In the genomic region with DNA sequence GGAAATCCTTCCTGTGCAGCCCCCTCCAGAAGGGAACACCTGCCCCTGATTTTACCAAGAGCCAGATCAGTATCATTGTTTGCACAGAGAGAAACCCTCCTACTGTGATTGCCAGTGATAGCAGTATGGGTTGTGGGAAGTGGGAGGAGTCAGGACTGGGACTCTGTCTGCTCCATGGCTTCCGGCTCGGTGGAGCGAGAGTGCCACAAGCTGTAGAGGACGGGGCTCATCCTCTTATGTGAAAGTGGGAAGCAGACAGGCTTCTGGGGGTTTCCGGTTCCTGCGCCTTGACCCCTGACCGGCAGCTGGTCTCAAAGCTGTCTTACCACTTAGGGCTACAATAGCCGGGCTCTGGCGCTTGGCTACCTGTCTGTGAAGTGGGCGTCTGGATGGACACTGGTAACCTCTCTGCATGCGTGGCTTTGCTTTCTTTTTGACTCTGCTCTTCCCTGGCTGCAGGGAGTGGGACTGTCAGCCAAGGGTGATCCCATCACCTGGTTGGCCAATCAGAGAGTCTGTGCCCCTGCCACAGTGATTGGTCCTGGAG, we compare ENCODE assay signal across 16 cellular contexts.
DNase-seq lines count a peak whose midpoint lies in the region; ATAC-seq, FAIRE-seq and TF ChIP-seq lines count a peak whose summit lies in the region.
"Had no signal": no experiment of that assay in that cellular context is flagged by ENCODE, and none has a peak within 500 bp of the region (broad histone marks: within the 10 kb centered on the region; RNA-seq: fewer than 3 reads in every experiment).

No MANE protein-coding gene starts in this region.

- FAIRE-seq in bronchial epithelial cell (lab: Jason Lieb, UNC), result peak; percentile 66

- ATAC-seq in HG03354 (IDR thresholded peaks at IDR 0.05; ENCODE audit: poor library complexity, severe bottlenecking, unreplicated experiment) (no peak), HG02588 (IDR thresholded peaks at IDR 0.05; ENCODE audit: unreplicated experiment) (no peak), GM18861 (IDR thresholded peaks at IDR 0.05; ENCODE audit: unreplicated experiment) (no peak)
- ATAC-seq: sciatic nerve, T-cell had no signal

- no peak overlapping the region for H3K4me3 ChIP-seq in bronchial epithelial cell (ENCODE audit: low read depth, low read length)

- no peaks in the 10 kb centered on the region for H3K36me3 ChIP-seq in bronchial epithelial cell (ENCODE audit: control insufficient read depth, insufficient read depth, low read length)

- H3K27me3 ChIP-seq in bronchial epithelial cell (ENCODE audit: control insufficient read depth, insufficient read depth, low read length), result no peaks in the 10 kb centered on the region

- TF ChIP-seq CTCF in bronchial epithelial cell (IDR thresholded peaks at IDR 0.05; ENCODE audit: insufficient read depth, low read length, severe bottlenecking), result no peak

- DNase-seq in COLO668 (lab: John Stamatoyannopoulos, UW; ENCODE audit: unreplicated experiment) (peak; percentile 80), NCI-H1092 treated with DMSO at 0.1 percent for 48 hours (lab: John Stamatoyannopoulos, UW) (peak; percentile 71), NCI-H345 treated with DMSO at 0.1 percent for 48 hours (lab: John Stamatoyannopoulos, UW; ENCODE audit: unreplicated experiment) (peak; percentile 81), bronchial epithelial cell (ENCODE audit: low read depth) (no peak), NOMO-1 treated with dmso at 0.1 percent for 144 hours (lab: John Stamatoyannopoulos, UW; ENCODE audit: unreplicated experiment) (no peak)
- DNase-seq: activated CD4-positive, CD25-positive, alpha-beta regulatory T cell treated with anti-CD3 and anti-CD28 coated beads, Interleukin-2, amount 50 U/mL, for 72 hours; activated T-cell treated with anti-CD3 and anti-CD28 coated beads, Interleukin-2, amount 50 U/mL, for 24 hours; anterior cingulate cortex; H9; OCI-M1; stimulated activated CD4-positive, alpha-beta T cell treated with anti-CD3 and anti-CD28 coated beads, Interleukin-4, amount 100 ng/mL, for 24 hours; T-cell had no signal

Comparison
In these comparisons a context has a peak if more than half of its experiments do, and no peak if none do; other contexts are left out.
1. DNase-seq: peak in COLO668 (single experiment), NCI-H1092 treated with DMSO at 0.1 percent for 48 hours (single experiment) and NCI-H345 treated with DMSO at 0.1 percent for 48 hours (single experiment); none in bronchial epithelial cell (single experiment) and NOMO-1 treated with dmso at 0.1 percent for 144 hours (single experiment).